In genomic region chr3:196868297-196868661, GRCh38 we compare ENCODE assay signal across 8 cellular contexts. TPM values are rescaled to one million over a fixed set of nuclear protein-coding genes. Genes with fewer than 3 reads are reported as not detected.
DNase-seq lines count a peak whose midpoint lies in the region; ATAC-seq and TF ChIP-seq lines count a peak whose summit lies in the region.

No MANE protein-coding gene starts in this region.

- H3K27ac Mint-ChIP-seq in activated CD4-positive, alpha-beta memory T cell treated with anti-CD3 and anti-CD28 coated beads for 36 hours = peak overlapping the region; percentile 79
- H3K27ac Mint-ChIP-seq in nephron progenitor cell = peak overlapping the region; percentile 100

- H3K4me3 Mint-ChIP-seq in activated CD4-positive, alpha-beta memory T cell treated with anti-CD3 and anti-CD28 coated beads for 36 hours = peak overlapping the region; percentile 84
- H3K4me3 Mint-ChIP-seq in nephron progenitor cell = peak overlapping the region; percentile 99

- intact Hi-C loops in activated CD4-positive, alpha-beta memory T cell treated with anti-CD3 and anti-CD28 coated beads for 36 hours (cut with micrococcal nuclease) = loop anchor here (2.0 to 10.0 kb wide), 2 partner anchors 15 to 233 kb away; partner anchors contain the start of gene NRROS

- TF ChIP-seq CTCF in fibroblast of pulmonary artery (IDR thresholded peaks at IDR 0.05; ENCODE audit: low read length, missing control alignments) (no peak), nephron progenitor cell (IDR thresholded peaks at IDR 0.05) (no peak)

- POLR2A ChIA-PET in activated CD4-positive, alpha-beta memory T cell treated with anti-CD3 and anti-CD28 coated beads for 36 hours (lab: Charles Lee) = interaction anchor here (0.6 to 3.0 kb wide), 7 partner anchors 16 to 135 kb away, joined by 3 to 36 read pairs (median 8); partner anchors contain the start of genes NCBP2 and PAK2

- peak; percentile 26 for ATAC-seq in GM21619 (IDR thresholded peaks at IDR 0.05; ENCODE audit: unreplicated experiment)

- DNase-seq in NCI-H1417 (lab: John Stamatoyannopoulos, UW) = peak in 2 of 3 experiments; percentile 70 to 72
- no peak for DNase-seq in NCI-H1417 treated with DMSO at 0.1 percent for 48 hours (lab: John Stamatoyannopoulos, UW)
- peak; percentile 23 for DNase-seq in HuH-7.5 (ENCODE audit: low spot score)
- DNase-seq in activated CD4-positive, alpha-beta memory T cell treated with anti-CD3 and anti-CD28 coated beads for 36 hours = peak; percentile 38
- peak; percentile 34 for DNase-seq in fibroblast of pulmonary artery (ENCODE audit: low read depth)
- peak; percentile 56 for DNase-seq in nephron progenitor cell
- no peak for DNase-seq in midbrain (lab: John Stamatoyannopoulos, UW)

- H3K9me3 Mint-ChIP-seq in activated CD4-positive, alpha-beta memory T cell treated with anti-CD3 and anti-CD28 coated beads for 36 hours = no peaks in the 10 kb centered on the region
- peaks cover 32% of the 10 kb centered on the region for H3K9me3 Mint-ChIP-seq in nephron progenitor cell

- peaks cover 1% of the 10 kb centered on the region for H3K36me3 Mint-ChIP-seq in activated CD4-positive, alpha-beta memory T cell treated with anti-CD3 and anti-CD28 coated beads for 36 hours
- peaks cover 18% of the 10 kb centered on the region for H3K36me3 Mint-ChIP-seq in nephron progenitor cell (ENCODE audit: low read depth)

- H3K27me3 Mint-ChIP-seq in activated CD4-positive, alpha-beta memory T cell treated with anti-CD3 and anti-CD28 coated beads for 36 hours = no peaks in the 10 kb centered on the region
- no peaks in the 10 kb centered on the region for H3K27me3 Mint-ChIP-seq in nephron progenitor cell (ENCODE audit: low read depth, poor library complexity)

- H3K4me1 Mint-ChIP-seq in activated CD4-positive, alpha-beta memory T cell treated with anti-CD3 and anti-CD28 coated beads for 36 hours (ENCODE audit: low read depth) = peaks cover 29% of the 10 kb centered on the region
- H3K4me1 Mint-ChIP-seq in nephron progenitor cell = peaks cover 20% of the 10 kb centered on the region

- peak overlapping the region; percentile 90 for H3K4me3 ChIP-seq in fibroblast of pulmonary artery (replicated peaks; ENCODE audit: low read depth, low read length)

- CTCF ChIA-PET in activated CD4-positive, alpha-beta memory T cell treated with anti-CD3 and anti-CD28 coated beads for 36 hours (lab: Charles Lee) = interaction anchor here (0.7 to 2.6 kb wide), 8 partner anchors 18 to 460 kb away, joined by 3 to 22 read pairs (median 4); partner anchors contain the start of genes NCBP2 and PIGZ

RNA-seq across cellular contexts. Expression of gene SENP5, which starts 0.6 kb away (rescaled TPM):
- total RNA-seq in activated CD4-positive, alpha-beta memory T cell treated with anti-CD3 and anti-CD28 coated beads for 36 hours = 10 to 100 TPM; 30.5 to 32.0 TPM

Comparison
In these comparisons a context has a peak if more than half of its experiments do, and no peak if none do; other contexts are left out.
1. DNase-seq: peak in NCI-H1417 (2 of 3), HuH-7.5 (single experiment), activated CD4-positive, alpha-beta memory T cell treated with anti-CD3 and anti-CD28 coated beads for 36 hours (single experiment), fibroblast of pulmonary artery (single experiment) and nephron progenitor cell (single experiment); none in NCI-H1417 treated with DMSO at 0.1 percent for 48 hours (single experiment) and midbrain (single experiment).